In the genomic region with DNA sequence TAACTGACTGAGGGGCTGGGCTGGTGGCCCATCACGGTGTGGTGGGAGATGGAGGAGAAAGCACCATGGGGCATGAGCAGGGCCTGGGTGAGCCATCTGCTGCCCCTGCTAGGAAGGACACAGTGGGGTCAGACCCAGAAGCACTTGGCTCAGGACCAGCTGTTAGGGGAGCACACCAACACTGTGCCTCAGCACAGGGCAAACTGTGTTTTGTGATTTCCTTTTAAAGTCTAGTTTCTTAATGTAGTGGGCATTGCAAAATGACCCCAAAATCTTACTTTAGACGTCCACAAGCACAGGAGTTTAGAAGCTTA, we compare ENCODE assay signal across 17 cellular contexts. TPM values are rescaled to one million over a fixed set of nuclear protein-coding genes. Genes with fewer than 3 reads are reported as not detected.
DNase-seq lines count a peak whose midpoint lies in the region; ATAC-seq, FAIRE-seq and TF ChIP-seq lines count a peak whose summit lies in the region.
"Had no signal": no experiment of that assay in that cellular context is flagged by ENCODE, and none has a peak within 500 bp of the region (broad histone marks: within the 10 kb centered on the region; RNA-seq: fewer than 3 reads in every experiment).

No MANE protein-coding gene starts in this region.

- no peak overlapping the region for H3K4me3 Mint-ChIP-seq in activated T-helper 1 cell treated with anti-CD3 and anti-CD28 coated beads, Interleukin-12 subunit alpha, Interleukin-12 subunit beta, Interleukin-2, Interleukin-4 antibody, amounts not matched to agents 30 ng/mL and 10 ng/mL and 1 ng/mL, durations not matched to agents 14 hours and 24 hours and 36 hours

- peak overlapping the region; percentile 47 for H3K4me3 ChIP-seq in Jurkat, Clone E6-1 (ENCODE audit: low read length)
- no peak overlapping the region for H3K4me3 ChIP-seq in pancreas
- H3K4me3 ChIP-seq: K562, thyroid gland had no signal

- TF ChIP-seq CTCF in pancreas (IDR thresholded peaks at IDR 0.05): no peak
- TF ChIP-seq CTCF in D721Med (IDR thresholded peaks at IDR 0.05; ENCODE audit: insufficient read depth, missing control alignments): no peak

- H3K27me3 Mint-ChIP-seq in activated T-helper 1 cell treated with anti-CD3 and anti-CD28 coated beads, Interleukin-12 subunit alpha, Interleukin-12 subunit beta, Interleukin-2, Interleukin-4 antibody, amounts not matched to agents 30 ng/mL and 10 ng/mL and 1 ng/mL, durations not matched to agents 14 hours and 24 hours and 36 hours (ENCODE audit: insufficient read depth): no peaks in the 10 kb centered on the region

- no peaks in the 10 kb centered on the region for H3K4me1 ChIP-seq in pancreas
- H3K4me1 ChIP-seq: thyroid gland had no signal

- H3K27ac ChIP-seq in pancreas: no peak overlapping the region
- H3K27ac ChIP-seq: thyroid gland had no signal

- no peak for DNase-seq in activated naive CD4-positive, alpha-beta T cell treated with anti-CD3 and anti-CD28 coated beads, Interleukin-2, amount 50 U/mL, for 72 hours (ENCODE audit: low spot score in 2 of 2)
- DNase-seq in activated naive CD4-positive, alpha-beta T cell treated with Interleukin-2 at 50 U/mL for 16 hours: no peak
- no peak for DNase-seq in Jurkat, Clone E6-1 (ENCODE audit: low read depth, low spot score)
- no peak for DNase-seq in activated T-helper 1 cell treated with anti-CD3 and anti-CD28 coated beads, Interleukin-12 subunit alpha, Interleukin-12 subunit beta, Interleukin-2, Interleukin-4 antibody, amounts not matched to agents 30 ng/mL and 10 ng/mL and 1 ng/mL, durations not matched to agents 14 hours and 24 hours and 36 hours (ENCODE audit: low spot score)
- DNase-seq in pancreas (no peak), D721Med (ENCODE audit: insufficient read length, low spot score) (no peak)
- DNase-seq: activated effector memory CD4-positive, alpha-beta T cell treated with Interleukin-2 at 50 U/mL for 16 hours; cerebellar nuclear complex; effector CD8-positive, alpha-beta T cell; glutamatergic neuron; NCI-H187; NK-92 treated with Interleukin-12 subunit alpha and Interleukin-12 subunit beta, amount 100 ng/mL, for 24 hours; nucleus accumbens had no signal

- no peaks in the 10 kb centered on the region for H3K9me3 ChIP-seq in pancreas
- H3K9me3 ChIP-seq: thyroid gland had no signal

- H3K27me3 ChIP-seq in pancreas: no peaks in the 10 kb centered on the region
- H3K27me3 ChIP-seq: thyroid gland had no signal

- ATAC-seq in activated naive CD4-positive, alpha-beta T cell treated with anti-CD3 and anti-CD28 coated beads, Interleukin-2, amount 50 U/mL, for 72 hours: peak; percentile 18 to 29
- ATAC-seq in pancreas (peak in 3 of 4 donors; percentile 14 to 21 (median 21)), GM19324 (IDR thresholded peaks at IDR 0.05; ENCODE audit: low FRiP score, unreplicated experiment) (no peak)
- ATAC-seq: K562 had no signal

- FAIRE-seq in pancreas (lab: Jason Lieb, UNC) (no peak), D721Med (lab: Jason Lieb, UNC) (no peak)
- FAIRE-seq: K562, RCC 7860 had no signal

- WGBS in pancreas, 2 donors: 81 to 95% methylated on average over 2 of the region's 2 CpGs

- no peak overlapping the region for H3K27ac Mint-ChIP-seq in activated naive CD4-positive, alpha-beta T cell treated with anti-CD3 and anti-CD28 coated beads, Interleukin-2, amount 50 U/mL, for 72 hours
- peak overlapping the region; percentile 41 for H3K27ac Mint-ChIP-seq in activated T-helper 1 cell treated with anti-CD3 and anti-CD28 coated beads, Interleukin-12 subunit alpha, Interleukin-12 subunit beta, Interleukin-2, Interleukin-4 antibody, amounts not matched to agents 30 ng/mL and 10 ng/mL and 1 ng/mL, durations not matched to agents 14 hours and 24 hours and 36 hours

- H3K36me3 ChIP-seq in pancreas: no peaks in the 10 kb centered on the region
- H3K36me3 ChIP-seq: thyroid gland had no signal

- peaks cover 19 to 43% of the 10 kb centered on the region in 2 donors for H3K36me3 Mint-ChIP-seq in activated naive CD4-positive, alpha-beta T cell treated with anti-CD3 and anti-CD28 coated beads, Interleukin-2, amount 50 U/mL, for 72 hours
- H3K36me3 Mint-ChIP-seq in activated T-helper 1 cell treated with anti-CD3 and anti-CD28 coated beads, Interleukin-12 subunit alpha, Interleukin-12 subunit beta, Interleukin-2, Interleukin-4 antibody, amounts not matched to agents 30 ng/mL and 10 ng/mL and 1 ng/mL, durations not matched to agents 14 hours and 24 hours and 36 hours (ENCODE audit: low read depth): peaks cover 38% of the 10 kb centered on the region

- H3K9me3 Mint-ChIP-seq in activated naive CD4-positive, alpha-beta T cell treated with anti-CD3 and anti-CD28 coated beads, Interleukin-2, amount 50 U/mL, for 72 hours: no peaks in the 10 kb centered on the region
- no peaks in the 10 kb centered on the region for H3K9me3 Mint-ChIP-seq in activated T-helper 1 cell treated with anti-CD3 and anti-CD28 coated beads, Interleukin-12 subunit alpha, Interleukin-12 subunit beta, Interleukin-2, Interleukin-4 antibody, amounts not matched to agents 30 ng/mL and 10 ng/mL and 1 ng/mL, durations not matched to agents 14 hours and 24 hours and 36 hours

- peaks cover 16% of the 10 kb centered on the region for H3K4me1 Mint-ChIP-seq in activated T-helper 1 cell treated with anti-CD3 and anti-CD28 coated beads, Interleukin-12 subunit alpha, Interleukin-12 subunit beta, Interleukin-2, Interleukin-4 antibody, amounts not matched to agents 30 ng/mL and 10 ng/mL and 1 ng/mL, durations not matched to agents 14 hours and 24 hours and 36 hours (ENCODE audit: low read depth)

- intact Hi-C loops in activated T-helper 1 cell treated with anti-CD3 and anti-CD28 coated beads, Interleukin-12 subunit alpha, Interleukin-12 subunit beta, Interleukin-2, Interleukin-4 antibody, amounts not matched to agents 30 ng/mL and 10 ng/mL and 1 ng/mL, durations not matched to agents 14 hours and 24 hours and 36 hours (cut with micrococcal nuclease): no loop called here
- intact Hi-C loops in pancreas (cut with DNase I): no loop called here

RNA-seq across cellular contexts. Expression of gene NCAPG2, which starts 41.2 kb away (rescaled TPM):
- total RNA-seq in activated naive CD4-positive, alpha-beta T cell treated with anti-CD3 and anti-CD28 coated beads, Interleukin-2, amount 50 U/mL, for 72 hours: 100 to 1,000 TPM; 129 to 205 TPM
- 97.7 TPM for polyA plus RNA-seq in Jurkat, Clone E6-1 (2012; ENCODE audit: insufficient read depth, insufficient read length)
- total RNA-seq in activated T-helper 1 cell treated with anti-CD3 and anti-CD28 coated beads, Interleukin-12 subunit alpha, Interleukin-12 subunit beta, Interleukin-2, Interleukin-4 antibody, amounts not matched to agents 30 ng/mL and 10 ng/mL and 1 ng/mL, durations not matched to agents 14 hours and 24 hours and 36 hours: 76.5 and 86.9 TPM in 2 replicates
- 1 to 10 TPM; 1.9 to 4.0 (median 3.2) TPM for total RNA-seq in pancreas
- 1 to 10 TPM; 1.4 to 1.9 TPM for polyA plus RNA-seq in pancreas

Comparison
In these comparisons a context has a peak if more than half of its experiments do, and no peak if none do; other contexts are left out.
1. RNA of gene NCAPG2, which starts 41.2 kb away (total RNA-seq): 129 to 205 TPM in activated naive CD4-positive, alpha-beta T cell treated with anti-CD3 and anti-CD28 coated beads, Interleukin-2, amount 50 U/mL, for 72 hours and 76.5 to 86.9 TPM in activated T-helper 1 cell treated with anti-CD3 and anti-CD28 coated beads, Interleukin-12 subunit alpha, Interleukin-12 subunit beta, Interleukin-2, Interleukin-4 antibody, amounts not matched to agents 30 ng/mL and 10 ng/mL and 1 ng/mL, durations not matched to agents 14 hours and 24 hours and 36 hours; 1.9 to 4.0 TPM in pancreas; every median in the first group is over 10 times any median in the second.